ENCODE assay signal across 18 cellular contexts in the genomic region with DNA sequence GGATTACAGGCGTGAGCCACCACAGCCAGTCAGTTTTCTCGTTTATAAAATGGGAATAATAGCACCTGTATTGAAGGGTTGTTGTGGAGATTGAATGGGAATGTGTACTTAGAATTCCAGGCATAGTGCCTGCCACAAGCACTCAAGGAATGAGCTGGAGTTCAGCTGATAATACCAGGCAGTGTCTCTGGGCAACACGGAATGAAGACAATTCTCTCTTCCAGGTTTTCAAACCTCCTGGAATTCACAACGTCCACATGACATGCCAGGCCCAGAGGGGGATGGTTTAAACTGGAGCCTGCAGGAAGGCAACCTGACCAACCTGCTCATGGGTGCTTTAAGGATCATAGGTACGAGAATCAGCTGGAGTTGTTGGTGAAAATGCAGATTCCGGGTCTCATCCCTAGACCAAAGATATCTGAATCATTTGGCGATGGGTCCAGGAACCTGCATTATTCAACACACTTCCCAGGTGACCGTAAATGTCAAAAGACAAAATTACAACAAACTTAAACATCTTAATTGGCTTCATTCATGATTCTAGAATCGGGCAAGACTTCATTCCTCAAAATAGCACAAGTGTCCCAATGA. TPM values are rescaled to one million over a fixed set of nuclear protein-coding genes. Genes with fewer than 3 reads are reported as not detected.
DNase-seq lines count a peak whose midpoint lies in the region; ATAC-seq, FAIRE-seq and TF ChIP-seq lines count a peak whose summit lies in the region.
"Had no signal": no experiment of that assay in that cellular context is flagged by ENCODE, and none has a peak within 500 bp of the region (broad histone marks: within the 10 kb centered on the region; RNA-seq: fewer than 3 reads in every experiment).

No MANE protein-coding gene starts in this region.

- H2BK15ac ChIP-seq in neuronal stem cell (ENCODE audit: low read length): no peak overlapping the region

- H3K27ac Mint-ChIP-seq in Caco-2 (ENCODE audit: unreplicated experiment): peak overlapping the region; percentile 1
- no peak overlapping the region for H3K27ac Mint-ChIP-seq in effector memory CD8-positive, alpha-beta T cell

- H3K9me3 Mint-ChIP-seq in Caco-2 (ENCODE audit: unreplicated experiment): no peaks in the 10 kb centered on the region
- no peaks in the 10 kb centered on the region for H3K9me3 Mint-ChIP-seq in effector memory CD8-positive, alpha-beta T cell

- H3K4ac ChIP-seq in neuronal stem cell (ENCODE audit: low read length): no peak overlapping the region

- H4K91ac ChIP-seq in neuronal stem cell (ENCODE audit: low read depth, low read length, poor library complexity): no peak overlapping the region

- DNase-seq in Caco-2 (peak; percentile 40 to 64), NCI-H226 (peak; percentile 94), neuronal stem cell (ENCODE audit: low spot score) (no peak), uterus (no peak), frontal cortex (ENCODE audit: low spot score in 2 of 2) (no peak), Ammon's horn (ENCODE audit: low spot score) (no peak)
- DNase-seq in effector memory CD8-positive, alpha-beta T cell: no peak
- DNase-seq: activated CD4-positive, alpha-beta T cell treated with anti-CD3 and anti-CD28 coated beads for 48 hours; activated gamma-delta T cell; brain microvascular endothelial cell; effector memory CD4-positive, alpha-beta T cell; foreskin keratinocyte; H7; NCI-H2029 treated with DMSO at 0.1 percent for 48 hours; NCI-H69; right cardiac atrium; stimulated activated naive CD4-positive, alpha-beta T cell had no signal

- peak overlapping the region; percentile 11 for H3K4me3 Mint-ChIP-seq in Caco-2 (ENCODE audit: unreplicated experiment)
- H3K4me3 Mint-ChIP-seq in effector memory CD8-positive, alpha-beta T cell: peak overlapping the region; percentile 10 to 35

- H3K9ac ChIP-seq in neuronal stem cell (ENCODE audit: low read depth, low read length, poor library complexity): no peak overlapping the region

- no peak overlapping the region for H3K23ac ChIP-seq in neuronal stem cell (ENCODE audit: low read depth, low read length, poor library complexity)

- no peak overlapping the region for H2AK5ac ChIP-seq in neuronal stem cell (ENCODE audit: low read depth, low read length)

- peaks cover 22% of the 10 kb centered on the region for H3K4me1 Mint-ChIP-seq in Caco-2 (ENCODE audit: low read depth, unreplicated experiment)
- peaks cover 21 to 25% of the 10 kb centered on the region in 2 donors for H3K4me1 Mint-ChIP-seq in effector memory CD8-positive, alpha-beta T cell (ENCODE audit: low read depth in 2 of 2)

- no peak for FAIRE-seq in frontal cortex (lab: Jason Lieb, UNC)
- FAIRE-seq: keratinocyte had no signal

- H2BK12ac ChIP-seq in neuronal stem cell (ENCODE audit: low read length): no peak overlapping the region

- TF ChIP-seq POLR2A in uterus (IDR thresholded peaks at IDR 0.05): no peak

- WGBS in neuronal stem cell (ENCODE audit: extremely low coverage in 2 of 2, insufficient read length in 2 of 2, insufficient replicate concordance in 1 of 2), 2 donors: no CpG with 5 or more reads among the region's 9 CpGs

- ATAC-seq in effector memory CD8-positive, alpha-beta T cell (replicated peaks): no peak
- ATAC-seq: foreskin keratinocyte, right cardiac atrium had no signal

- H3K27me3 Mint-ChIP-seq in Caco-2 (ENCODE audit: insufficient read depth, unreplicated experiment): no peaks in the 10 kb centered on the region
- no peaks in the 10 kb centered on the region for H3K27me3 Mint-ChIP-seq in effector memory CD8-positive, alpha-beta T cell

- no TSS peak for BruUV-seq in Caco-2 (replicated peaks; lab: Mats Ljungman, UMichigan)

- H3K14ac ChIP-seq in neuronal stem cell (ENCODE audit: low read length): no peak overlapping the region

- H3K4me3 ChIP-seq in Caco-2 (ENCODE audit: low read depth, low read length) (no peak overlapping the region), neuronal stem cell (ENCODE audit: low read length in 2 of 2) (no peak overlapping the region), uterus (no peak overlapping the region)

- intact Hi-C loops in Caco-2 (cut with micrococcal nuclease; ENCODE audit: unreplicated experiment) (no loop called here), uterus (cut with DNase I; ENCODE audit: low total_unique reads) (no loop called here)

- no peak overlapping the region for H2BK5ac ChIP-seq in neuronal stem cell (ENCODE audit: low read length)

- H3K36me3 Mint-ChIP-seq in Caco-2 (ENCODE audit: insufficient read depth, unreplicated experiment): peaks cover 11% of the 10 kb centered on the region
- peaks cover 16% of the 10 kb centered on the region for H3K36me3 Mint-ChIP-seq in effector memory CD8-positive, alpha-beta T cell (ENCODE audit: insufficient read depth)

- no peak overlapping the region for H3K27ac ChIP-seq in neuronal stem cell (replicated peaks; ENCODE audit: low read length)
- no peak overlapping the region for H3K27ac ChIP-seq in uterus
- H3K27ac ChIP-seq: brain microvascular endothelial cell, foreskin keratinocyte had no signal

- TF ChIP-seq CTCF in Caco-2 (IDR thresholded peaks at IDR 0.05; ENCODE audit: insufficient read depth in 1 of 2, low read depth in 1 of 2, low read length in 1 of 2, severe bottlenecking in 1 of 2, unreplicated experiment in 1 of 2): no peak
- no peak for TF ChIP-seq CTCF in uterus (IDR thresholded peaks at IDR 0.05)

- H3K9me3 ChIP-seq in Caco-2 (no peaks in the 10 kb centered on the region), neuronal stem cell (replicated peaks in 1 of 2; ENCODE audit: control insufficient read depth in 2 of 2, insufficient read depth in 1 of 2, low read depth in 1 of 2, low read length in 2 of 2) (no peaks in the 10 kb centered on the region), uterus (no peaks in the 10 kb centered on the region)

- CTCF ChIA-PET in Caco-2 (lab: Charles Lee): interaction anchor here (1.0 kb wide), 1 partner anchor 30 kb away, joined by 3 read pairs; no protein-coding TSS in a partner anchor

- POLR2A ChIA-PET in Caco-2 (lab: Charles Lee): no interaction called here

- no peak overlapping the region for H3K4me2 ChIP-seq in neuronal stem cell (ENCODE audit: insufficient read depth, low read length, poor library complexity, severe bottlenecking)

- peaks cover 3% of the 10 kb centered on the region for H3K79me1 ChIP-seq in neuronal stem cell (ENCODE audit: low read depth, low read length)

- H3K4me1 ChIP-seq in Caco-2 (peaks cover 36% of the 10 kb centered on the region), neuronal stem cell (ENCODE audit: control insufficient read depth in 2 of 2, insufficient read depth in 1 of 2, low read depth in 1 of 2, low read length in 2 of 2) (peaks cover 12 to 23% of the 10 kb centered on the region in 2 donors), uterus (peaks cover 9 to 15% of the 10 kb centered on the region in 2 donors)
- H3K4me1 ChIP-seq: foreskin keratinocyte had no signal

- H3K36me3 ChIP-seq in Caco-2 (ENCODE audit: control insufficient read depth, insufficient read depth, low read length) (no peaks in the 10 kb centered on the region), neuronal stem cell (replicated peaks in 1 of 2; ENCODE audit: control insufficient read depth in 2 of 2, insufficient read depth in 2 of 2, low read length in 2 of 2) (no peaks in the 10 kb centered on the region), uterus (no peaks in the 10 kb centered on the region)
- H3K36me3 ChIP-seq: brain microvascular endothelial cell had no signal

- no peaks in the 10 kb centered on the region for H3K27me3 ChIP-seq in Caco-2 (replicated peaks; ENCODE audit: control insufficient read depth, insufficient read depth, low read length)
- H3K27me3 ChIP-seq in neuronal stem cell (ENCODE audit: control insufficient read depth in 3 of 3, insufficient read depth in 3 of 3, low read depth in 1 of 3, low read length in 3 of 3): no peaks in the 10 kb centered on the region
- H3K27me3 ChIP-seq in uterus: no peaks in the 10 kb centered on the region
- H3K27me3 ChIP-seq: brain microvascular endothelial cell, foreskin keratinocyte had no signal

- no peak overlapping the region for H3K18ac ChIP-seq in neuronal stem cell (ENCODE audit: low read length)

- H2BK120ac ChIP-seq in neuronal stem cell (ENCODE audit: low read depth, low read length): no peak overlapping the region

- no peak overlapping the region for H4K8ac ChIP-seq in neuronal stem cell (ENCODE audit: low read depth, low read length)

- H2AFZ ChIP-seq in neuronal stem cell (ENCODE audit: low read length): peak overlapping the region; percentile 4

RNA-seq across cellular contexts. Expression of gene PTPN1, which starts 1.9 kb away (rescaled TPM):
- total RNA-seq in Caco-2 (2022): 65.0 and 65.2 TPM in 2 replicates
- polyA plus RNA-seq in neuronal stem cell (2013, experiment 1 of 2): 30.8 TPM
- 29.7 TPM for polyA plus RNA-seq in neuronal stem cell (2013, experiment 2 of 2)
- total RNA-seq in uterus: 10 to 100 TPM; 14.1 to 33.9 (median 20.2) TPM
- 15.9 TPM for total RNA-seq in frontal cortex

Comparison
In these comparisons a context has a peak if more than half of its experiments do, and no peak if none do; other contexts are left out.
1. DNase-seq: peak in Caco-2 (2 of 2) and NCI-H226 (single experiment); none in effector memory CD8-positive, alpha-beta T cell (0 of 3), neuronal stem cell (single experiment), uterus (0 of 2), frontal cortex (0 of 2) and Ammon's horn (single experiment).